11 cellular contexts compared by ENCODE assay signal in genomic region chr7:77727527-77727926, GRCh38. TPM values are rescaled to one million over a fixed set of nuclear protein-coding genes. Genes with fewer than 3 reads are reported as not detected.
DNase-seq lines count a peak whose midpoint lies in the region; ATAC-seq and TF ChIP-seq lines count a peak whose summit lies in the region.
"Had no signal": no experiment of that assay in that cellular context is flagged by ENCODE, and none has a peak within 500 bp of the region (broad histone marks: within the 10 kb centered on the region; RNA-seq: fewer than 3 reads in every experiment).

No MANE protein-coding gene starts in this region.

- no peak overlapping the region for H2AFZ ChIP-seq in mammary epithelial cell (ENCODE audit: low read depth, low read length)

- no peaks in the 10 kb centered on the region for H3K27me3 Mint-ChIP-seq in MCF 10A (ENCODE audit: insufficient read depth, unreplicated experiment)

- no peaks in the 10 kb centered on the region for H3K9me3 Mint-ChIP-seq in MCF 10A (ENCODE audit: unreplicated experiment)

- no peaks in the 10 kb centered on the region for H3K9me3 ChIP-seq in mammary epithelial cell (replicated peaks; ENCODE audit: insufficient read depth, low read length)
- H3K9me3 ChIP-seq in SK-N-MC (ENCODE audit: low read depth, low read length), result no peaks in the 10 kb centered on the region
- H3K9me3 ChIP-seq in vagina, result no peaks in the 10 kb centered on the region
- H3K9me3 ChIP-seq: right lobe of liver, stomach had no signal

- TF ChIP-seq POLR2A in vagina (IDR thresholded peaks at IDR 0.05), result no peak

- H3K36me3 ChIP-seq in mammary epithelial cell (ENCODE audit: insufficient read depth, low read length) (no peaks in the 10 kb centered on the region), SK-N-MC (ENCODE audit: insufficient read depth, low read length) (no peaks in the 10 kb centered on the region), vagina (no peaks in the 10 kb centered on the region)
- H3K36me3 ChIP-seq: right lobe of liver, stomach had no signal

- H3K4me2 ChIP-seq in mammary epithelial cell (ENCODE audit: insufficient read depth, low read depth, low read length), result no peak overlapping the region

- DNase-seq in MCF 10A (ENCODE audit: unreplicated experiment), result no peak
- DNase-seq in mammary epithelial cell, result no peak
- DNase-seq in SK-N-MC (ENCODE audit: low read depth, low spot score), result no peak
- DNase-seq in left colon, result no peak
- DNase-seq in vagina (ENCODE audit: extremely low spot score in 2 of 2), result no peak
- no peak for DNase-seq in EL
- no peak for DNase-seq in SW480 (ENCODE audit: low spot score)
- DNase-seq: KG1, right lobe of liver, stomach had no signal

- peaks cover 89% of the 10 kb centered on the region for H3K79me2 ChIP-seq in mammary epithelial cell (ENCODE audit: insufficient read depth, low read length)

- dilution Hi-C loops in mammary epithelial cell (cut with HindIII; ENCODE audit: low sequenced_read_pairs), result no loop called here

- no peaks in the 10 kb centered on the region for H4K20me1 ChIP-seq in mammary epithelial cell (ENCODE audit: insufficient read depth, low read length)

- peaks cover 26% of the 10 kb centered on the region for H3K4me1 Mint-ChIP-seq in MCF 10A (ENCODE audit: insufficient read depth, unreplicated experiment)

- WGBS in mammary epithelial cell (ENCODE audit: low coverage, missing lambda C conversion rate), result 83% methylated on average over 3 of the region's 3 CpGs

- H3K4me1 ChIP-seq in mammary epithelial cell (ENCODE audit: insufficient read depth, low read length) (peaks cover 7% of the 10 kb centered on the region), vagina (peaks cover 35% of the 10 kb centered on the region)

- intact Hi-C loops in MCF 10A (cut with micrococcal nuclease), result no loop called here
- intact Hi-C loops in mammary epithelial cell (cut with micrococcal nuclease), result no loop called here
- intact Hi-C loops in left colon (cut with DNase I, micrococcal nuclease), result no loop called here
- intact Hi-C loops in vagina (cut with DNase I), result no loop called here

- H3K9ac ChIP-seq in mammary epithelial cell (ENCODE audit: insufficient read depth, low read length) (no peak overlapping the region), SK-N-MC (ENCODE audit: insufficient read length) (peak overlapping the region; percentile 46)

- peak overlapping the region; percentile 78 for H3K27ac Mint-ChIP-seq in MCF 10A (ENCODE audit: low read depth, unreplicated experiment)

- no peak overlapping the region for H3K27ac ChIP-seq in mammary epithelial cell (ENCODE audit: insufficient read depth, low read depth, low read length)
- H3K27ac ChIP-seq in SK-N-MC, result peak overlapping the region; percentile 98
- peak overlapping the region; percentile 46 for H3K27ac ChIP-seq in vagina
- H3K27ac ChIP-seq: right lobe of liver had no signal

- no peak overlapping the region for H3K4me3 Mint-ChIP-seq in MCF 10A (ENCODE audit: unreplicated experiment)

- H3K4me3 ChIP-seq in mammary epithelial cell (replicated peaks in 1 of 3; ENCODE audit: insufficient read depth in 1 of 3, low read depth in 2 of 3, low read length in 3 of 3) (no peak overlapping the region), SK-N-MC (peak overlapping the region; percentile 77), vagina (no peak overlapping the region)
- H3K4me3 ChIP-seq: right lobe of liver had no signal

- no TSS peak for BruUV-seq in MCF 10A (replicated peaks; lab: Mats Ljungman, UMichigan)
- no TSS peak for BruUV-seq in mammary epithelial cell (replicated peaks; lab: Mats Ljungman, UMichigan)

- TF ChIP-seq CTCF in MCF 10A (IDR thresholded peaks at IDR 0.05; ENCODE audit: unreplicated experiment) (no peak), mammary epithelial cell (conservative IDR thresholded peaks at IDR 0.05 in 1 of 2, IDR thresholded peaks at IDR 0.05 in 1 of 2; ENCODE audit: extremely low read depth in 1 of 2, insufficient read depth in 1 of 2, low read depth in 1 of 2, low read length in 2 of 2) (no peak), vagina (IDR thresholded peaks at IDR 0.05) (no peak)

- CTCF ChIA-PET in MCF 10A (lab: Yijun Ruan, JAX) (interaction anchor here (1.0 to 1.7 kb wide), 3 partner anchors 27 to 76 kb away, joined by 3 to 5 read pairs (median 4); no protein-coding TSS in a partner anchor), mammary epithelial cell (lab: Charles Lee; ENCODE audit: low non-redundant PET) (no interaction called here)

- H3K27me3 ChIP-seq in mammary epithelial cell (ENCODE audit: insufficient read depth, low read length) (no peaks in the 10 kb centered on the region), vagina (no peaks in the 10 kb centered on the region)
- H3K27me3 ChIP-seq: right lobe of liver, stomach had no signal

- no peaks in the 10 kb centered on the region for H3K36me3 Mint-ChIP-seq in MCF 10A (ENCODE audit: insufficient read depth, unreplicated experiment)

- ATAC-seq in left colon (peak; percentile 26), HG03139 (IDR thresholded peaks at IDR 0.05; ENCODE audit: unreplicated experiment) (no peak)

- POLR2A ChIA-PET in MCF 10A (lab: Yijun Ruan, JAX), result interaction anchor here (0.7 to 4.9 kb wide), 9 partner anchors 9 to 209 kb away, joined by 3 to 52 read pairs (median 5); partner anchors contain the start of gene RSBN1L

- in situ Hi-C loops in mammary epithelial cell (cut with MboI; ENCODE audit: low sequenced_read_pairs in 2 of 2), result no loop called here

RNA-seq across cellular contexts. Expression of gene RSBN1L, which starts 31.3 kb away (rescaled TPM):
- 10.9 and 12.1 TPM in 2 replicates for total RNA-seq in MCF 10A (2022)
- 10 to 100 TPM in 1 of 2 donors, 1 to 10 TPM in 1; 8.8 to 12.8 TPM for total RNA-seq in mammary epithelial cell
- 5.0 TPM for polyA plus RNA-seq in mammary epithelial cell
- 36.5 TPM for polyA minus RNA-seq in mammary epithelial cell
- total RNA-seq in left colon, result 10 to 100 TPM; 20.8 to 22.5 TPM
- total RNA-seq in vagina, result 11.3 TPM
